In the genomic region with DNA sequence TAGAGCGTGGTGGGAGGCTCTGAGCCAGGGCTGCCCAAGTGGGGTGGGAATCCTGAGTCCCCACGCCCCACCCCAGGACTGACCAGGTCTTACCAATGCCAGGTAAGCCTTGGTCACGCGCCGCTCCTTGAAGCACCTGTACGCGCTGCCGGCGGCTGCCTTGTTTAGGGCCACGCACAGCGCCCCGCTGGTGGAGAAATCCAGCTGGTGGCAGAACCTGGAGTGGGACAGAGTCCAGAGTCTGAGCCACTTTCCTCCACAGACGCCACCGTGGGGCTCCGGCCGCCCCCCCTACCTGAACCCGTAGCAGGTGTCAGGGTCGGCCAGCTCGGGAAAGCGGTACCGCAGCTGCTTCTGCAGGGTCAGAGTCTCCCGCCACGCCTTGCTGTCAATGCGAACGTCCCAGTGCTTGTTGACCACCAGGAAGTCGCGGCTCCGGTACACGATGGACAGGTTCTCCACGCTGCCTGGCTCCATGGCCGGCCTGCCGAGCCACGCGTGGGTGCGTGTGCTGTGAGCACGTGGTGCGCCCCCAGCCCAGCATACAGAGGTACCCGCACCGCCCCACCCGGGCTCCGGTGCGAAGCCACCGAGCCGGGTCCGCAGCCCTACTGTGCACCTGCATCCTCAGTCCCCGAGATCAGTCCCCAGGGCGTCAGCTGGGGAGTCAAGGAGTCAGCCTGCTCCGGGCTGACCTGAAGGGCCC, we compare ENCODE assay signal across 8 cellular contexts. TPM values are rescaled to one million over a fixed set of nuclear protein-coding genes. Genes with fewer than 3 reads are reported as not detected.
DNase-seq lines count a peak whose midpoint lies in the region; ATAC-seq and TF ChIP-seq lines count a peak whose summit lies in the region.

No MANE protein-coding gene starts in this region.

- no peak overlapping the region for H3K27ac ChIP-seq in brain microvascular endothelial cell
- H3K27ac ChIP-seq in muscle layer of colon (ENCODE audit: low read depth, low read length): peak overlapping the region; percentile 58

- no peaks in the 10 kb centered on the region for H3K27me3 ChIP-seq in brain microvascular endothelial cell (replicated peaks)
- peaks cover 0 to 14% of the 10 kb centered on the region in 2 donors for H3K27me3 ChIP-seq in muscle layer of colon (ENCODE audit: control insufficient read depth in 1 of 2, insufficient read depth in 2 of 2, low read length in 2 of 2)

- peaks cover 13% of the 10 kb centered on the region for H3K4me1 ChIP-seq in muscle layer of colon (ENCODE audit: insufficient read depth, low read length)

- in situ Hi-C loops in brain microvascular endothelial cell (cut with HindIII; ENCODE audit: low pct_ligation_motif_present, low sequenced_read_pairs): no loop called here

- peak; percentile 3 for ATAC-seq in HG03432 (IDR thresholded peaks at IDR 0.05; ENCODE audit: unreplicated experiment)
- ATAC-seq in HG03139 (IDR thresholded peaks at IDR 0.05; ENCODE audit: unreplicated experiment): no peak
- no peak for ATAC-seq in GM21717 (IDR thresholded peaks at IDR 0.05; ENCODE audit: unreplicated experiment)

- DNase-seq in AG10803 (ENCODE audit: low read depth) (no peak), brain microvascular endothelial cell (no peak), mucosa of gallbladder (ENCODE audit: low spot score) (no peak), hepatic stellate cell (ENCODE audit: low spot score) (no peak)

- H3K9ac ChIP-seq in muscle layer of colon (ENCODE audit: low read length): peak overlapping the region; percentile 44

- peak overlapping the region; percentile 85 for H3K4me3 ChIP-seq in AG10803 (ENCODE audit: low read length)
- H3K4me3 ChIP-seq in brain microvascular endothelial cell (ENCODE audit: low read depth, low read length): peak overlapping the region; percentile 89
- peak overlapping the region; percentile 77 to 83 for H3K4me3 ChIP-seq in muscle layer of colon (ENCODE audit: low read depth in 1 of 2, low read length in 2 of 2)

- TF ChIP-seq CTCF in AG10803 (conservative IDR thresholded peaks at IDR 0.05; ENCODE audit: low read length) (no peak), brain microvascular endothelial cell (IDR thresholded peaks at IDR 0.05; ENCODE audit: low read depth, low read length, missing control alignments) (no peak)

- H3K36me3 ChIP-seq in brain microvascular endothelial cell (replicated peaks) (peaks cover 16% of the 10 kb centered on the region), muscle layer of colon (ENCODE audit: insufficient read depth, low read length) (no peaks in the 10 kb centered on the region)

- H3K9me3 ChIP-seq in muscle layer of colon (ENCODE audit: low read length): no peaks in the 10 kb centered on the region

RNA-seq across cellular contexts. Expression of gene RPUSD1, which starts 0.8 kb away (rescaled TPM):
- total RNA-seq in mucosa of gallbladder: 18.5 TPM

RNA-seq across cellular contexts. Expression of gene CHTF18, which starts 1.0 kb away (rescaled TPM):
- total RNA-seq in mucosa of gallbladder: 17.3 TPM

RNA-seq across cellular contexts. Expression of gene GNG13, which starts 13.1 kb away (rescaled TPM):
- not detected for total RNA-seq in mucosa of gallbladder

RNA-seq across cellular contexts. Expression of gene MSLN, which starts 26.9 kb away (rescaled TPM):
- total RNA-seq in mucosa of gallbladder: 53.1 TPM

RNA-seq across cellular contexts. Expression of gene CIAO3, which starts 46.6 kb away (rescaled TPM):
- 47.1 TPM for total RNA-seq in mucosa of gallbladder
